22 cellular contexts compared by ENCODE assay signal in genomic region chr6:162149786-162150185, GRCh38.
DNase-seq lines count a peak whose midpoint lies in the region; ATAC-seq, FAIRE-seq and TF ChIP-seq lines count a peak whose summit lies in the region.
"Had no signal": no experiment of that assay in that cellular context is flagged by ENCODE, and none has a peak within 500 bp of the region (broad histone marks: within the 10 kb centered on the region; RNA-seq: fewer than 3 reads in every experiment).

No MANE protein-coding gene starts in this region.

- H3K27ac Mint-ChIP-seq in H9, result peak overlapping the region; percentile 7 to 79 (median 79); a peak in 5 of 7 replicates
- H3K27ac Mint-ChIP-seq in osteocyte (ENCODE audit: unreplicated experiment), result peak overlapping the region; percentile 45
- H3K27ac Mint-ChIP-seq: CD8-positive, alpha-beta memory T cell had no signal

- no peak overlapping the region for H2BK5ac ChIP-seq in H9 (ENCODE audit: insufficient read length, low read length)
- H2BK5ac ChIP-seq in H1 (ENCODE audit: low read depth, low read length), result no peak overlapping the region

- H4K5ac ChIP-seq in H9 (ENCODE audit: insufficient read length, low read depth, low read length), result no peak overlapping the region
- H4K5ac ChIP-seq in H1 (ENCODE audit: insufficient read length, low read depth, low read length), result no peak overlapping the region

- peak overlapping the region in 1 of 11 experiments; percentile 72; a peak in 2 of 22 replicates for H3K9ac ChIP-seq in BLaER1 treated with 17β-estradiol and CSF1 and Interleukin-3, amounts not matched to agents 10 nM and 100 nM
- H3K9ac ChIP-seq in H9 (ENCODE audit: extremely low read depth, insufficient read length, low read length) (no peak overlapping the region), H1 (replicated peaks in 1 of 4; ENCODE audit: extremely low read depth in 1 of 4, low read depth in 3 of 4, low read length in 3 of 4) (no peak overlapping the region)
- H3K9ac ChIP-seq: BLaER1 had no signal

- no peak for FAIRE-seq in H1 (lab: Jason Lieb, UNC)
- FAIRE-seq: G401.6, GM12891, GM19239, K562 had no signal

- H3K4me1 Mint-ChIP-seq in H9 (peaks cover 17 to 22% of the 10 kb centered on the region in 2 experiments), osteocyte (ENCODE audit: unreplicated experiment) (peaks cover 30% of the 10 kb centered on the region)
- H3K4me1 Mint-ChIP-seq: CD8-positive, alpha-beta memory T cell had no signal

- CTCF ChIA-PET in H1 (lab: Charles Lee; ENCODE audit: partially characterized antibody), result no interaction called here

- H3K9me3 Mint-ChIP-seq in H9 (peaks cover 3 to 5% of the 10 kb centered on the region in 2 experiments; a peak in 2 of 5 replicates), osteocyte (ENCODE audit: unreplicated experiment) (no peaks in the 10 kb centered on the region)

- no peak overlapping the region for H2BK20ac ChIP-seq in H9 (ENCODE audit: low read depth, low read length, poor library complexity, severe bottlenecking)
- no peak overlapping the region for H2BK20ac ChIP-seq in H1 (ENCODE audit: low read length)

- H3K9me3 ChIP-seq in BLaER1 treated with 17β-estradiol and CSF1 and Interleukin-3, amounts not matched to agents 10 nM and 100 nM (replicated peaks in 1 of 11), result peaks cover 12 to 20% (median 14%) of the 10 kb centered on the region in 11 experiments
- no peaks in the 10 kb centered on the region for H3K9me3 ChIP-seq in H9 (ENCODE audit: control insufficient read depth, low read depth, low read length)
- no peaks in the 10 kb centered on the region for H3K9me3 ChIP-seq in H1 (ENCODE audit: insufficient read depth in 2 of 2, low read depth in 1 of 2, low read length in 1 of 2)
- no peaks in the 10 kb centered on the region for H3K9me3 ChIP-seq in MG63

- peak overlapping the region in 6 of 11 experiments; percentile 71 to 91 (median 86); a peak in 13 of 22 replicates for H3K27ac ChIP-seq in BLaER1 treated with 17β-estradiol and CSF1 and Interleukin-3, amounts not matched to agents 10 nM and 100 nM
- H3K27ac ChIP-seq in H9 (ENCODE audit: insufficient read length, low read depth, low read length) (no peak overlapping the region), H1 (ENCODE audit: low read depth, low read length) (no peak overlapping the region)
- H3K27ac ChIP-seq: HL-60 had no signal

- H4K8ac ChIP-seq in H9 (replicated peaks; ENCODE audit: insufficient read length, low read depth, low read length) (no peak overlapping the region), H1 (ENCODE audit: extremely low read depth, insufficient read depth, low read length) (no peak overlapping the region)

- H3K4ac ChIP-seq in H9 (ENCODE audit: low read depth, low read length) (no peak overlapping the region), H1 (replicated peaks; ENCODE audit: insufficient read length, low read depth, low read length) (no peak overlapping the region)

- no peak for TF ChIP-seq EP300 in H1 (IDR thresholded peaks at IDR 0.05; ENCODE audit: borderline replicate concordance in 1 of 2, low read depth in 2 of 2, low read length in 2 of 2)

- H2AK5ac ChIP-seq in H9 (ENCODE audit: insufficient read length, low read length), result no peak overlapping the region
- no peak overlapping the region for H2AK5ac ChIP-seq in H1 (ENCODE audit: low read depth, low read length)

- TF ChIP-seq CTCF in H9 (conservative IDR thresholded peaks at IDR 0.05) (no peak), H1 (IDR thresholded peaks at IDR 0.05; ENCODE audit: control extremely low read depth in 1 of 3, insufficient read depth in 1 of 3, low read depth in 1 of 3, low read length in 3 of 3) (no peak), osteocyte (IDR thresholded peaks at IDR 0.05) (no peak)

- H3K23ac ChIP-seq in H9 (ENCODE audit: insufficient read length, low read depth, low read length) (no peak overlapping the region), H1 (ENCODE audit: insufficient read length) (no peak overlapping the region)

- H3K4me3 ChIP-seq in BLaER1 treated with 17β-estradiol and CSF1 and Interleukin-3, amounts not matched to agents 10 nM and 100 nM, result no peak overlapping the region
- no peak overlapping the region for H3K4me3 ChIP-seq in H1 (ENCODE audit: extremely low read depth in 1 of 4, insufficient read depth in 2 of 4, low read depth in 3 of 4, low read length in 4 of 4)
- no peak overlapping the region for H3K4me3 ChIP-seq in MG63
- H3K4me3 ChIP-seq: BLaER1, K562 had no signal

- DNase-seq in H9 (no peak), H1 (ENCODE audit: low read depth in 1 of 2, low spot score in 2 of 2) (no peak), osteocyte (ENCODE audit: extremely low spot score, unreplicated experiment) (no peak), MG63 (no peak)
- DNase-seq: 8988T; CD8-positive, alpha-beta memory T cell; COR-L47; DMS 273 treated with DMSO at 0.1 percent for 48 hours; DMS53; DND-41; EL; HCEC 1CT; IMR-90 had no signal

- peaks cover 46 to 53% (median 52%) of the 10 kb centered on the region in 10 experiments for H3K4me1 ChIP-seq in BLaER1 treated with 17β-estradiol and CSF1 and Interleukin-3, amounts not matched to agents 10 nM and 100 nM
- H3K4me1 ChIP-seq in H9 (ENCODE audit: insufficient read depth, low read length) (no peaks in the 10 kb centered on the region), H1 (replicated peaks in 1 of 4; ENCODE audit: control insufficient read depth in 3 of 4, insufficient read depth in 4 of 4, low read length in 3 of 4) (peaks cover 0 to 6% (median 3%) of the 10 kb centered on the region in 4 experiments; a peak in 2 of 7 replicates)

- H3K14ac ChIP-seq in H9 (ENCODE audit: insufficient read depth, low read length) (no peak overlapping the region), H1 (ENCODE audit: insufficient read length) (no peak overlapping the region)

- H3K79me2 ChIP-seq in H9 (ENCODE audit: insufficient read depth, low read length) (no peaks in the 10 kb centered on the region), H1 (ENCODE audit: control insufficient read depth in 1 of 2, insufficient read depth in 2 of 2, low read length in 2 of 2) (no peaks in the 10 kb centered on the region)

- no peak for TF ChIP-seq POLR2A in H1 (IDR thresholded peaks at IDR 0.05; ENCODE audit: control extremely low read depth in 1 of 2, low read depth in 2 of 2, low read length in 2 of 2)

- no peaks in the 10 kb centered on the region for H3K27me3 Mint-ChIP-seq in H9 (ENCODE audit: low read depth)
- H3K27me3 Mint-ChIP-seq in osteocyte (ENCODE audit: unreplicated experiment), result no peaks in the 10 kb centered on the region
- H3K27me3 Mint-ChIP-seq: CD8-positive, alpha-beta memory T cell had no signal

- H3T11ph ChIP-seq in H9 (ENCODE audit: low read length), result no peak overlapping the region

- H3K36me3 Mint-ChIP-seq in H9 (ENCODE audit: insufficient read depth in 1 of 3, low read depth in 3 of 3) (no peaks in the 10 kb centered on the region), osteocyte (ENCODE audit: unreplicated experiment) (no peaks in the 10 kb centered on the region)
- H3K36me3 Mint-ChIP-seq: CD8-positive, alpha-beta memory T cell had no signal

- no peak overlapping the region for H3K18ac ChIP-seq in H9 (ENCODE audit: insufficient read length, low read depth, low read length)
- H3K18ac ChIP-seq in H1 (ENCODE audit: extremely low read depth, low read length), result no peak overlapping the region

- H2AFZ ChIP-seq in H9 (ENCODE audit: low read length) (no peak overlapping the region), H1 (ENCODE audit: low read length) (no peak overlapping the region)

- H3K79me1 ChIP-seq in H9 (ENCODE audit: insufficient read depth, low read depth, low read length, poor library complexity, severe bottlenecking) (no peaks in the 10 kb centered on the region), H1 (ENCODE audit: low read depth, low read length) (no peaks in the 10 kb centered on the region)

- H3K4me2 ChIP-seq in BLaER1 treated with 17β-estradiol and CSF1 and Interleukin-3, amounts not matched to agents 10 nM and 100 nM, result peak overlapping the region in 9 of 11 experiments; percentile 4 to 89 (median 81); a peak in 13 of 22 replicates
- H3K4me2 ChIP-seq in H9 (ENCODE audit: insufficient read depth, insufficient read length, low read length), result no peak overlapping the region
- no peak overlapping the region for H3K4me2 ChIP-seq in H1 (ENCODE audit: insufficient read depth in 1 of 2, low read depth in 2 of 2, low read length in 2 of 2)

- peaks cover 0 to 7% (median 0%) of the 10 kb centered on the region in 11 experiments; a peak in 3 of 22 replicates for H3K36me3 ChIP-seq in BLaER1 treated with 17β-estradiol and CSF1 and Interleukin-3, amounts not matched to agents 10 nM and 100 nM
- H3K36me3 ChIP-seq in H1 (ENCODE audit: control insufficient read depth in 2 of 4, insufficient read depth in 4 of 4, low read length in 3 of 4) (no peaks in the 10 kb centered on the region), MG63 (no peaks in the 10 kb centered on the region)
- H3K36me3 ChIP-seq: BLaER1 had no signal

- ATAC-seq in GM21360 (IDR thresholded peaks at IDR 0.05; ENCODE audit: unreplicated experiment) (no peak), GM21423 (IDR thresholded peaks at IDR 0.05; ENCODE audit: unreplicated experiment) (no peak)
- ATAC-seq: K562 had no signal

- H4K91ac ChIP-seq in H9 (ENCODE audit: insufficient read length, low read depth, low read length) (no peak overlapping the region), H1 (replicated peaks; ENCODE audit: insufficient read length, low read length) (no peak overlapping the region)

- H3K23me2 ChIP-seq in H9 (ENCODE audit: insufficient read length, low read depth, low read length, poor library complexity, severe bottlenecking) (no peaks in the 10 kb centered on the region), H1 (ENCODE audit: low read depth, low read length) (no peaks in the 10 kb centered on the region)

- H3K4me3 Mint-ChIP-seq in H9, result no peak overlapping the region
- H3K4me3 Mint-ChIP-seq in osteocyte (ENCODE audit: unreplicated experiment), result no peak overlapping the region
- H3K4me3 Mint-ChIP-seq: CD8-positive, alpha-beta memory T cell had no signal

- H2BK15ac ChIP-seq in H9 (ENCODE audit: low read depth, low read length) (no peak overlapping the region), H1 (ENCODE audit: low read length) (no peak overlapping the region)

- no peak for TF ChIP-seq RAD21 in H1 (IDR thresholded peaks at IDR 0.05 in 1 of 2, conservative IDR thresholded peaks at IDR 0.05 in 1 of 2; ENCODE audit: low read depth in 2 of 2, low read length in 2 of 2)

- no peaks in the 10 kb centered on the region for H3K27me3 ChIP-seq in BLaER1 treated with 17β-estradiol and CSF1 and Interleukin-3, amounts not matched to agents 10 nM and 100 nM
- H3K27me3 ChIP-seq in H9 (ENCODE audit: insufficient read depth, low read length) (no peaks in the 10 kb centered on the region), H1 (replicated peaks in 1 of 4; ENCODE audit: control insufficient read depth in 3 of 4, extremely low read depth in 1 of 4, insufficient read depth in 3 of 4, low read length in 3 of 4) (no peaks in the 10 kb centered on the region), MG63 (no peaks in the 10 kb centered on the region)
- H3K27me3 ChIP-seq: BLaER1 had no signal

- no peak overlapping the region for H2BK12ac ChIP-seq in H9 (ENCODE audit: insufficient read length, low read depth, low read length)
- H2BK12ac ChIP-seq in H1 (ENCODE audit: low read depth, low read length), result no peak overlapping the region; the same call in 1 of the 2 replicates

- H3K56ac ChIP-seq in H9 (ENCODE audit: insufficient read length, low read depth, low read length), result no peak overlapping the region
- H3K56ac ChIP-seq in H1 (replicated peaks; ENCODE audit: insufficient read length, low read depth, low read length), result no peak overlapping the region

- WGBS in H9 (ENCODE audit: extremely low coverage, insufficient read length, low lambda C conversion rate), result no CpG with 5 or more reads among the region's 6 CpGs
- 89% methylated on average over 6 of the region's 6 CpGs; no CpG with 5 or more reads in 1 of the 2 experiments for WGBS in H1 (ENCODE audit: extremely low coverage in 1 of 2, insufficient coverage in 1 of 2, insufficient read length in 1 of 2, insufficient replicate concordance in 2 of 2, low coverage in 1 of 2, low lambda C conversion rate in 2 of 2, missing lambda C conversion rate in 1 of 2), 2 experiments

- H2BK120ac ChIP-seq in H9 (ENCODE audit: low read depth, low read length, poor library complexity, severe bottlenecking), result no peak overlapping the region
- H2BK120ac ChIP-seq in H1 (replicated peaks; ENCODE audit: low read depth, low read length), result no peak overlapping the region

- POLR2A ChIA-PET in H1 (lab: Charles Lee; ENCODE audit: partially characterized antibody), result no interaction called here

- no peaks in the 10 kb centered on the region for H4K20me1 ChIP-seq in BLaER1 treated with 17β-estradiol and CSF1 and Interleukin-3, amounts not matched to agents 10 nM and 100 nM
- H4K20me1 ChIP-seq in H9 (ENCODE audit: control insufficient read depth, insufficient read depth, insufficient read length), result no peaks in the 10 kb centered on the region
- no peaks in the 10 kb centered on the region for H4K20me1 ChIP-seq in H1 (replicated peaks in 1 of 2; ENCODE audit: control insufficient read depth in 1 of 2, insufficient read depth in 2 of 2, low read length in 2 of 2)
- H4K20me1 ChIP-seq: BLaER1 had no signal

Comparison
In these comparisons a context has a peak if more than half of its experiments do, and no peak if none do; other contexts are left out.
1. H3K27ac ChIP-seq: peak in BLaER1 treated with 17β-estradiol and CSF1 and Interleukin-3, amounts not matched to agents 10 nM and 100 nM (6 of 11); none in H9 (single experiment) and H1 (single experiment).
2. H3K4me2 ChIP-seq: peak in BLaER1 treated with 17β-estradiol and CSF1 and Interleukin-3, amounts not matched to agents 10 nM and 100 nM (9 of 11); none in H9 (single experiment) and H1 (0 of 2).